17 cellular contexts compared by ENCODE assay signal in genomic region chr14:100434911-100435455, GRCh38.
"Had no signal": no experiment of that assay in that cellular context is flagged by ENCODE, and none has a peak within 500 bp of the region (broad histone marks: within the 10 kb centered on the region; RNA-seq: fewer than 3 reads in every experiment).

No MANE protein-coding gene starts in this region.

- H3K9me3 ChIP-seq: breast epithelium, esophagus squamous epithelium, mucosa of descending colon, stomach, thoracic aorta, uterus had no signal

- H3K36me3 ChIP-seq: breast epithelium, esophagus squamous epithelium, stomach, thoracic aorta, uterus had no signal

- H3K27ac ChIP-seq: breast epithelium, esophagus squamous epithelium, stomach, thoracic aorta, uterus had no signal

- H3K27me3 ChIP-seq: breast epithelium, esophagus squamous epithelium, stomach, uterus had no signal

- DNase-seq: activated CD4-positive, alpha-beta T cell treated with anti-CD3 and anti-CD28 coated beads, Interleukin-2, amount 50 U/mL, for 48 hours; activated CD4-positive, CD25-positive, alpha-beta regulatory T cell treated with anti-CD3 and anti-CD28 coated beads, Interleukin-2, amount 50 U/mL, for 72 hours; activated gamma-delta T cell; activated naive CD8-positive, alpha-beta T cell treated with anti-CD3 and anti-CD28 coated beads for 36 hours; activated T-cell treated with anti-CD3 and anti-CD28 coated beads, Interleukin-2, amount 50 U/mL, for 4 hours; esophagus squamous epithelium; foreskin fibroblast; mammary epithelial cell; naive thymus-derived CD8-positive, alpha-beta T cell; stimulated activated CD4-positive, alpha-beta T cell treated with anti-CD3 and anti-CD28 coated beads, Interleukin-15, amount 100 ng/mL, for 24 hours; stimulated activated CD4-positive, alpha-beta T cell treated with anti-CD3 and anti-CD28 coated beads, Interleukin-4, amount 100 ng/mL, for 24 hours; stomach; T-helper 2 cell; uterus had no signal

- H3K4me3 ChIP-seq: breast epithelium, esophagus squamous epithelium, mucosa of descending colon, stomach, thoracic aorta, uterus had no signal

- ATAC-seq: activated T-cell treated with anti-CD3 and anti-CD28 coated beads, Interleukin-2, amount 50 U/mL, for 4 hours; naive thymus-derived CD8-positive, alpha-beta T cell had no signal
